In genomic region chr1:58883888-58884482, GRCh38 we compare ENCODE assay signal across 11 cellular contexts.
A peak's percentile ranks its signal among the peaks of the same experiment; 100 is the strongest.
DNase-seq lines count a peak whose midpoint lies in the region; ATAC-seq and TF ChIP-seq lines count a peak whose summit lies in the region.
"Had no signal": no experiment of that assay in that cellular context is flagged by ENCODE, and none has a peak within 500 bp of the region (broad histone marks: within the 10 kb centered on the region; RNA-seq: fewer than 3 reads in every experiment).

No MANE protein-coding gene starts in this region.

- no peak overlapping the region for H3K4me2 ChIP-seq in mesenchymal stem cell (ENCODE audit: low read length, poor library complexity, severe bottlenecking)

- H3K27me3 Mint-ChIP-seq in activated B cell treated with CpG ODN at 0.5 μM for 24 hours, result peaks cover 1% of the 10 kb centered on the region
- H3K27me3 Mint-ChIP-seq: activated naive CD4-positive, alpha-beta T cell treated with anti-CD3 and anti-CD28 coated beads, Interleukin-2, amount 50 U/mL, for 24 hours had no signal

- WGBS in mesenchymal stem cell, result 96% methylated on average over 4 of the region's 4 CpGs
- 84% methylated on average over 4 of the region's 4 CpGs for WGBS in prostate gland

- H3K9ac ChIP-seq in mesenchymal stem cell (ENCODE audit: low read length), result peak overlapping the region; percentile 69

- H3K9me3 Mint-ChIP-seq in activated B cell treated with CpG ODN at 0.5 μM for 24 hours, result no peaks in the 10 kb centered on the region
- H3K9me3 Mint-ChIP-seq: activated naive CD4-positive, alpha-beta T cell treated with anti-CD3 and anti-CD28 coated beads, Interleukin-2, amount 50 U/mL, for 24 hours had no signal

- TF ChIP-seq POLR2A in prostate gland (IDR thresholded peaks at IDR 0.05), result no peak

- no peak overlapping the region for H3K4me3 Mint-ChIP-seq in activated B cell treated with CpG ODN at 0.5 μM for 24 hours
- H3K4me3 Mint-ChIP-seq: activated naive CD4-positive, alpha-beta T cell treated with anti-CD3 and anti-CD28 coated beads, Interleukin-2, amount 50 U/mL, for 24 hours; nephron progenitor cell had no signal

- H3K79me1 ChIP-seq in mesenchymal stem cell (replicated peaks; ENCODE audit: low read length, poor library complexity, severe bottlenecking), result no peaks in the 10 kb centered on the region

- no peak overlapping the region for H2BK5ac ChIP-seq in mesenchymal stem cell (ENCODE audit: low read depth, low read length, poor library complexity, severe bottlenecking)

- H3K4me3 ChIP-seq in mesenchymal stem cell (ENCODE audit: insufficient read depth in 1 of 2, low read depth in 1 of 2, low read length in 2 of 2) (no peak overlapping the region), prostate gland (no peak overlapping the region)
- H3K4me3 ChIP-seq: uterus had no signal

- H3K27ac Mint-ChIP-seq in activated B cell treated with CpG ODN at 0.5 μM for 24 hours, result no peak overlapping the region
- H3K27ac Mint-ChIP-seq: activated naive CD4-positive, alpha-beta T cell treated with anti-CD3 and anti-CD28 coated beads, Interleukin-2, amount 50 U/mL, for 24 hours; nephron progenitor cell had no signal

- H2AFZ ChIP-seq in mesenchymal stem cell (ENCODE audit: low read depth, low read length), result no peak overlapping the region

- no peak overlapping the region for H4K91ac ChIP-seq in mesenchymal stem cell (ENCODE audit: low read length)

- no peak overlapping the region for H4K8ac ChIP-seq in mesenchymal stem cell (ENCODE audit: low read length)

- H3K4me1 ChIP-seq in mesenchymal stem cell (ENCODE audit: control insufficient read depth, insufficient read depth, low read depth, low read length), result peaks cover 11% of the 10 kb centered on the region
- peaks cover 13% of the 10 kb centered on the region for H3K4me1 ChIP-seq in prostate gland (replicated peaks)
- H3K4me1 ChIP-seq: uterus had no signal

- H2BK12ac ChIP-seq in mesenchymal stem cell (ENCODE audit: low read length in 2 of 2), result peak overlapping the region in 1 of 2 experiments; percentile 80

- H3K27ac ChIP-seq in mesenchymal stem cell (ENCODE audit: low read length, poor library complexity, severe bottlenecking) (no peak overlapping the region), prostate gland (no peak overlapping the region)

- H3K9me3 ChIP-seq in mesenchymal stem cell (ENCODE audit: control insufficient read depth, low read length) (no peaks in the 10 kb centered on the region), prostate gland (no peaks in the 10 kb centered on the region)
- H3K9me3 ChIP-seq: uterus had no signal

- H3K36me3 Mint-ChIP-seq in activated B cell treated with CpG ODN at 0.5 μM for 24 hours (ENCODE audit: low read depth), result no peaks in the 10 kb centered on the region
- H3K36me3 Mint-ChIP-seq: activated naive CD4-positive, alpha-beta T cell treated with anti-CD3 and anti-CD28 coated beads, Interleukin-2, amount 50 U/mL, for 24 hours had no signal

- H3K23ac ChIP-seq in mesenchymal stem cell (ENCODE audit: low read length in 2 of 2), result no peak overlapping the region

- H3K18ac ChIP-seq in mesenchymal stem cell (ENCODE audit: low read depth in 1 of 2, low read length in 2 of 2), result peak overlapping the region in 1 of 2 experiments; percentile 67

- in situ Hi-C loops in GM13977 (cut with MboI; ENCODE audit: low pct_unique_long_range_greater_than_20kb, low sequenced_read_pairs, unreplicated experiment), result no loop called here

- no peaks in the 10 kb centered on the region for H3K27me3 ChIP-seq in mesenchymal stem cell (ENCODE audit: control insufficient read depth in 1 of 2, insufficient read depth in 1 of 2, low read length in 2 of 2)
- no peaks in the 10 kb centered on the region for H3K27me3 ChIP-seq in prostate gland (replicated peaks; ENCODE audit: insufficient read depth)
- H3K27me3 ChIP-seq: uterus had no signal

- no peaks in the 10 kb centered on the region for H3K36me3 ChIP-seq in mesenchymal stem cell (ENCODE audit: control insufficient read depth in 1 of 2, insufficient read depth in 2 of 2, low read depth in 1 of 2, low read length in 2 of 2)
- no peaks in the 10 kb centered on the region for H3K36me3 ChIP-seq in prostate gland
- H3K36me3 ChIP-seq: uterus had no signal

- H2BK120ac ChIP-seq in mesenchymal stem cell (ENCODE audit: low read depth, low read length), result no peak overlapping the region

- intact Hi-C loops in activated B cell treated with CpG ODN at 0.5 μM for 24 hours (cut with micrococcal nuclease) (no loop called here), prostate gland (cut with DNase I) (no loop called here)

- CTCF ChIA-PET in activated B cell treated with CpG ODN at 0.5 μM for 24 hours (lab: Charles Lee), result no interaction called here

- peak overlapping the region; percentile 46 for H2AK5ac ChIP-seq in mesenchymal stem cell (ENCODE audit: low read length, severe bottlenecking)

- no peak for TF ChIP-seq CTCF in GM13977 (IDR thresholded peaks at IDR 0.05; ENCODE audit: extremely low read depth, insufficient read depth, missing control alignments)
- no peak for TF ChIP-seq CTCF in activated B cell treated with CpG ODN at 0.5 μM for 24 hours (IDR thresholded peaks at IDR 0.05)
- TF ChIP-seq CTCF in prostate gland (IDR thresholded peaks at IDR 0.05), result no peak

- DNase-seq in GM13977 (ENCODE audit: low spot score) (peak; percentile 57), activated B cell treated with CpG ODN at 0.5 μM for 24 hours (no peak), mesenchymal stem cell (no peak), prostate gland (ENCODE audit: low spot score) (no peak), NCI-H526 treated with DMSO at 0.1 percent for 48 hours (lab: John Stamatoyannopoulos, UW) (no peak)
- DNase-seq in activated CD4-positive, CD25-positive, alpha-beta regulatory T cell treated with anti-CD3 and anti-CD28 coated beads, Interleukin-2, amount 50 U/mL, for 72 hours, result no peak
- no peak for DNase-seq in activated CD4-positive, alpha-beta T cell treated with anti-CD3 and anti-CD28 coated beads for 4 hours
- DNase-seq: nephron progenitor cell had no signal

- H2BK15ac ChIP-seq in mesenchymal stem cell (ENCODE audit: low read depth, poor library complexity, severe bottlenecking), result no peak overlapping the region

- H3K14ac ChIP-seq in mesenchymal stem cell (ENCODE audit: low read length in 2 of 2), result no peak overlapping the region

- POLR2A ChIA-PET in activated B cell treated with CpG ODN at 0.5 μM for 24 hours (lab: Charles Lee), result no interaction called here

- ATAC-seq in HG03135 (IDR thresholded peaks at IDR 0.05; ENCODE audit: unreplicated experiment) (peak; percentile 70), activated B cell treated with CpG ODN at 0.5 μM for 24 hours (ENCODE audit: low read depth) (peak; percentile 85)

- peaks cover 17% of the 10 kb centered on the region for H3K4me1 Mint-ChIP-seq in activated B cell treated with CpG ODN at 0.5 μM for 24 hours

- H3K4ac ChIP-seq in mesenchymal stem cell (ENCODE audit: low read depth in 1 of 2, low read length in 2 of 2), result no peak overlapping the region
